Comparison of ENCODE assay signal across 9 cellular contexts in genomic region chr5:102450313-102450990, GRCh38. TPM values are rescaled to one million over a fixed set of nuclear protein-coding genes. Genes with fewer than 3 reads are reported as not detected.
DNase-seq lines count a peak whose midpoint lies in the region; ATAC-seq and TF ChIP-seq lines count a peak whose summit lies in the region.
"Had no signal": no experiment of that assay in that cellular context is flagged by ENCODE, and none has a peak within 500 bp of the region (broad histone marks: within the 10 kb centered on the region; RNA-seq: fewer than 3 reads in every experiment).

No MANE protein-coding gene starts in this region.

- DNase-seq in HT1080 (ENCODE audit: low read depth) (peak; percentile 48), SIG-M5 treated with dmso at 0.1 percent for 504 hours (lab: John Stamatoyannopoulos, UW; ENCODE audit: unreplicated experiment) (peak; percentile 62), kidney tubule cell (ENCODE audit: low spot score) (peak; percentile 48), COR-L47 (lab: John Stamatoyannopoulos, UW) (no peak), mesenteric fat pad (ENCODE audit: low spot score) (no peak), NCI-H1105 treated with DMSO at 0.1 percent for 48 hours (lab: John Stamatoyannopoulos, UW) (no peak)
- DNase-seq: Right ventricle myocardium superior had no signal

- no peak for ATAC-seq in HG02852 (IDR thresholded peaks at IDR 0.05; ENCODE audit: unreplicated experiment)

- peak; percentile 55 for TF ChIP-seq CTCF in GM12873 (IDR thresholded peaks at IDR 0.05; ENCODE audit: insufficient read depth, low read depth, low read length, missing control alignments)

RNA-seq across cellular contexts. Expression of gene SLCO6A1, which starts 48.3 kb away (rescaled TPM):
- total RNA-seq in HT1080 (2014; rRNA removed; shearing (Covaris generic)) = not detected in 2 replicates
- polyA plus RNA-seq in HT1080 (2015; cell fraction: cytosol; rRNA removed) = not detected in 2 replicates
- not detected in 2 replicates for polyA plus RNA-seq in HT1080 (2015; cell fraction: nucleus; rRNA removed)
- not detected for total RNA-seq in mesenteric fat pad
- total RNA-seq: Right ventricle myocardium superior had no signal

Comparison
In these comparisons a context has a peak if more than half of its experiments do, and no peak if none do; other contexts are left out.
1. DNase-seq: peak in HT1080 (single experiment), SIG-M5 treated with dmso at 0.1 percent for 504 hours (single experiment) and kidney tubule cell (single experiment); none in COR-L47 (single experiment), mesenteric fat pad (single experiment) and NCI-H1105 treated with DMSO at 0.1 percent for 48 hours (single experiment).